19 cellular contexts compared by ENCODE assay signal in the genomic region with DNA sequence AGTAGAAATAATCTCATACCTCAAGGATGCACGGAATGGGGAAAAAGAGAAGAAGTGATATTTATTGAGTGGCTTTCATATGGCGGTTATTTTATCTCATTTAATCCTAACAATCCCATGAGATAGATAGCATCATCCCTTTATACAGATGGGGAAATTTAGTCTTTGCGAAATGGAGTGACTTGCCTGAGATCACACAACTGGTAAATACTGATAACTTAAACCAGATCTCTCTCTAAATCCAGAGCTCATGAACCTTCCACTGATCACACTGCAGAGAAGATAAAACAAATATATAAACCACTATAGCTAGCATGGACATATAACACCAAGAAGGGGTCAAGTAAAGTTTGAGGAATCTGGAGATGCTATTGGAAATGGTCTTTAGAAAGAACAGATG.
"Had no signal": no experiment of that assay in that cellular context is flagged by ENCODE, and none has a peak within 500 bp of the region (broad histone marks: within the 10 kb centered on the region; RNA-seq: fewer than 3 reads in every experiment).

No MANE protein-coding gene starts in this region.

- DNase-seq: KBM-7, NCI-H1092, NCI-H1105 treated with DMSO at 0.1 percent for 48 hours, NCI-H1417 treated with DMSO at 0.1 percent for 48 hours, NCI-H146, NCI-H1694 treated with DMSO at 0.1 percent for 48 hours, NCI-H1930, NCI-H2081, NCI-H2107, NCI-H2227 treated with DMSO at 0.1 percent for 48 hours, NCI-H446, NCI-H510A, NCI-H524 treated with DMSO at 0.1 percent for 48 hours, NCI-H69, NCI-H774, PC-3, SHP77 had no signal

- H3K27ac ChIP-seq: HL-60, RWPE1 had no signal
